In the genomic region with DNA sequence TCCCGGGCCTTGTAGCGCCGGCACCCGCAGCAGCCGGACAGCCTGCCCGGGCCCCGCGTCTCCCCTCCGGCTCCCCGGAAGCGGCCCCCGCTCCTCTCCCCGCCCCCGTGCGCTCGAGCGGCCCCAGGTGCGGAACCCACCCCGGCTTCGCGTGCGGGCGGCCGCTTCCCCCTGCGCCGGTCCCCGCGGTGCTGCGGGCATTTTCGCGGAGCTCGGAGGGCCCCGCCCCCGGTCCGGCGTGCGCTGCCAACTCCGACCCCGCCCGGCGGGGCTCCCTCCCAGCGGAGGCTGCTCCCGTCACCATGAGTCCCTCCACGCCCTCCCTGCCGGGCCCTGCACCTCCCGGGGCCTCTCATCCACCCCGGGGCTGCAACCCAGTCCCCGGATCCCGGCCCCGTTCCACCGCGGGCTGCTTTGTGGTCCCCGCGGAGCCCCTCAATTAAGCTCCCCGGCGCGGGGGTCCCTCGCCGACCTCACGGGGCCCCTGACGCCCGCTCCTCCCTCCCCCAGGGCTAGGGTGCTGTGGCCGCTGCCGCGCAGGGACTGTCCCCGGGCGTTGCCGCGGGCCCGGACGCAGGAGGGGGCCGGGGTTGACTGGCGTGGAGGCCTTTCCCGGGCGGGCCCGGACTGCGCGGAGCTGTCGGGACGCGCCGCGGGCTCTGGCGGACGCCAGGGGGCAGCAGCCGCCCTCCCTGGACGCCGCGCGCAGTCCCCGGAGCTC, we compare ENCODE assay signal across 1 cellular context.
TF ChIP-seq lines count a peak whose summit lies in the region.

No MANE protein-coding gene starts in this region.

TF ChIP-seq in HepG2, 621 proteins besides CTCF, POLR2A, EP300 and RAD21 (continued from another document and continues in another):
- TF ChIP-seq, protein P1, sequence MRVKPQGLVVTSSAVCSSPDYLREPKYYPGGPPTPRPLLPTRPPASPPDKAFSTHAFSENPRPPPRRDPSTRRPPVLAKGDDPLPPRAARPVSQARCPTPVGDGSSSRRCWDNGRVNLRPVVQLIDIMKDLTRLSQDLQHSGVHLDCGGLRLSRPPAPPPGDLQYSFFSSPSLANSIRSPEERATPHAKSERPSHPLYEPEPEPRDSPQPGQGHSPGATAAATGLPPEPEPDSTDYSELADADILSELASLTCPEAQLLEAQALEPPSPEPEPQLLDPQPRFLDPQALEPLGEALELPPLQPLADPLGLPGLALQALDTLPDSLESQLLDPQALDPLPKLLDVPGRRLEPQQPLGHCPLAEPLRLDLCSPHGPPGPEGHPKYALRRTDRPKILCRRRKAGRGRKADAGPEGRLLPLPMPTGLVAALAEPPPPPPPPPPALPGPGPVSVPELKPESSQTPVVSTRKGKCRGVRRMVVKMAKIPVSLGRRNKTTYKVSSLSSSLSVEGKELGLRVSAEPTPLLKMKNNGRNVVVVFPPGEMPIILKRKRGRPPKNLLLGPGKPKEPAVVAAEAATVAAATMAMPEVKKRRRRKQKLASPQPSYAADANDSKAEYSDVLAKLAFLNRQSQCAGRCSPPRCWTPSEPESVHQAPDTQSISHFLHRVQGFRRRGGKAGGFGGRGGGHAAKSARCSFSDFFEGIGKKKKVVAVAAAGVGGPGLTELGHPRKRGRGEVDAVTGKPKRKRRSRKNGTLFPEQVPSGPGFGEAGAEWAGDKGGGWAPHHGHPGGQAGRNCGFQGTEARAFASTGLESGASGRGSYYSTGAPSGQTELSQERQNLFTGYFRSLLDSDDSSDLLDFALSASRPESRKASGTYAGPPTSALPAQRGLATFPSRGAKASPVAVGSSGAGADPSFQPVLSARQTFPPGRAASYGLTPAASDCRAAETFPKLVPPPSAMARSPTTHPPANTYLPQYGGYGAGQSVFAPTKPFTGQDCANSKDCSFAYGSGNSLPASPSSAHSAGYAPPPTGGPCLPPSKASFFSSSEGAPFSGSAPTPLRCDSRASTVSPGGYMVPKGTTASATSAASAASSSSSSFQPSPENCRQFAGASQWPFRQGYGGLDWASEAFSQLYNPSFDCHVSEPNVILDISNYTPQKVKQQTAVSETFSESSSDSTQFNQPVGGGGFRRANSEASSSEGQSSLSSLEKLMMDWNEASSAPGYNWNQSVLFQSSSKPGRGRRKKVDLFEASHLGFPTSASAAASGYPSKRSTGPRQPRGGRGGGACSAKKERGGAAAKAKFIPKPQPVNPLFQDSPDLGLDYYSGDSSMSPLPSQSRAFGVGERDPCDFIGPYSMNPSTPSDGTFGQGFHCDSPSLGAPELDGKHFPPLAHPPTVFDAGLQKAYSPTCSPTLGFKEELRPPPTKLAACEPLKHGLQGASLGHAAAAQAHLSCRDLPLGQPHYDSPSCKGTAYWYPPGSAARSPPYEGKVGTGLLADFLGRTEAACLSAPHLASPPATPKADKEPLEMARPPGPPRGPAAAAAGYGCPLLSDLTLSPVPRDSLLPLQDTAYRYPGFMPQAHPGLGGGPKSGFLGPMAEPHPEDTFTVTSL (CRISPR knock-in tag; IDR thresholded peaks at IDR 0.05; ENCODE audit: borderline replicate concordance), result 0 out of 2 replicates have a peak, but pooled peaks have one; percentile 31
- TF ChIP-seq ZSCAN30 (CRISPR knock-in tag; IDR thresholded peaks at IDR 0.05), result no peak
- TF ChIP-seq, protein P2, sequence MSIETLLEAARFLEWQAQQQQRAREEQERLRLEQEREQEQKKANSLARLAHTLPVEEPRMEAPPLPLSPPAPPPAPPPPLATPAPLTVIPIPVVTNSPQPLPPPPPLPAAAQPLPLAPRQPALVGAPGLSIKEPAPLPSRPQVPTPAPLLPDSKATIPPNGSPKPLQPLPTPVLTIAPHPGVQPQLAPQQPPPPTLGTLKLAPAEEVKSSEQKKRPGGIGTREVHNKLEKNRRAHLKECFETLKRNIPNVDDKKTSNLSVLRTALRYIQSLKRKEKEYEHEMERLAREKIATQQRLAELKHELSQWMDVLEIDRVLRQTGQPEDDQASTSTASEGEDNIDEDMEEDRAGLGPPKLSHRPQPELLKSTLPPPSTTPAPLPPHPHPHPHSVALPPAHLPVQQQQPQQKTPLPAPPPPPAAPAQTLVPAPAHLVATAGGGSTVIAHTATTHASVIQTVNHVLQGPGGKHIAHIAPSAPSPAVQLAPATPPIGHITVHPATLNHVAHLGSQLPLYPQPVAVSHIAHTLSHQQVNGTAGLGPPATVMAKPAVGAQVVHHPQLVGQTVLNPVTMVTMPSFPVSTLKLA (IDR thresholded peaks at IDR 0.05), result no peak
- TF ChIP-seq STAG1 (CRISPR knock-in tag; IDR thresholded peaks at IDR 0.05), result peak; percentile 87
- TF ChIP-seq REPIN1 (CRISPR knock-in tag; IDR thresholded peaks at IDR 0.05; ENCODE audit: borderline replicate concordance, low read depth), result 0 out of 2 replicates have a peak, but pooled peaks have one; percentile 30
- no peak for TF ChIP-seq RARA (CRISPR knock-in tag; IDR thresholded peaks at IDR 0.05)
- peak; percentile 43 for TF ChIP-seq PHF8 (CRISPR knock-in tag; IDR thresholded peaks at IDR 0.05)
- TF ChIP-seq ZNF790 (CRISPR knock-in tag; IDR thresholded peaks at IDR 0.05; ENCODE audit: borderline replicate concordance), result no peak
- no peak for TF ChIP-seq RFXAP (CRISPR knock-in tag; IDR thresholded peaks at IDR 0.05; ENCODE audit: borderline replicate concordance)
- TF ChIP-seq ZNF7 (CRISPR knock-in tag; IDR thresholded peaks at IDR 0.05), result no peak
- no peak for TF ChIP-seq ARID3A (IDR thresholded peaks at IDR 0.05; ENCODE audit: low read depth, low read length)
- peak; percentile 48; the same call in 1 of the 2 replicates for TF ChIP-seq TSC22D2 (CRISPR knock-in tag; IDR thresholded peaks at IDR 0.05; ENCODE audit: borderline replicate concordance)
- no peak for TF ChIP-seq IRX3 (CRISPR knock-in tag; IDR thresholded peaks at IDR 0.05; ENCODE audit: borderline replicate concordance, low read depth)
- peak; percentile 4; the same call in 1 of the 2 replicates for TF ChIP-seq KLF12 (CRISPR knock-in tag; IDR thresholded peaks at IDR 0.05; ENCODE audit: borderline replicate concordance)
- no peak for TF ChIP-seq GMEB2 (CRISPR knock-in tag; IDR thresholded peaks at IDR 0.05; ENCODE audit: low read depth)
- no peak for TF ChIP-seq PCBP1 (IDR thresholded peaks at IDR 0.05; ENCODE audit: borderline replicate concordance, low read depth, low read length)
- 0 out of 2 replicates have a peak, but pooled peaks have one; percentile 53 for TF ChIP-seq ZSCAN12 (CRISPR knock-in tag; IDR thresholded peaks at IDR 0.05)
- peak; percentile 45; the same call in 1 of the 2 replicates for TF ChIP-seq ZNF547 (CRISPR knock-in tag; IDR thresholded peaks at IDR 0.05)
- TF ChIP-seq SIN3B (IDR thresholded peaks at IDR 0.05; ENCODE audit: low read length), result no peak
- TF ChIP-seq, protein P3, sequence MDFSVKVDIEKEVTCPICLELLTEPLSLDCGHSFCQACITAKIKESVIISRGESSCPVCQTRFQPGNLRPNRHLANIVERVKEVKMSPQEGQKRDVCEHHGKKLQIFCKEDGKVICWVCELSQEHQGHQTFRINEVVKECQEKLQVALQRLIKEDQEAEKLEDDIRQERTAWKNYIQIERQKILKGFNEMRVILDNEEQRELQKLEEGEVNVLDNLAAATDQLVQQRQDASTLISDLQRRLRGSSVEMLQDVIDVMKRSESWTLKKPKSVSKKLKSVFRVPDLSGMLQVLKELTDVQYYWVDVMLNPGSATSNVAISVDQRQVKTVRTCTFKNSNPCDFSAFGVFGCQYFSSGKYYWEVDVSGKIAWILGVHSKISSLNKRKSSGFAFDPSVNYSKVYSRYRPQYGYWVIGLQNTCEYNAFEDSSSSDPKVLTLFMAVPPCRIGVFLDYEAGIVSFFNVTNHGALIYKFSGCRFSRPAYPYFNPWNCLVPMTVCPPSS (IDR thresholded peaks at IDR 0.05), result no peak
- TF ChIP-seq HNF4G (IDR thresholded peaks at IDR 0.05; ENCODE audit: borderline replicate concordance, low read depth, low read length), result no peak
- 0 out of 2 replicates have a peak, but pooled peaks have one; percentile 15 for TF ChIP-seq HNF4G (CRISPR knock-in tag; IDR thresholded peaks at IDR 0.05; ENCODE audit: borderline replicate concordance, low read depth)
- TF ChIP-seq, protein P4, sequence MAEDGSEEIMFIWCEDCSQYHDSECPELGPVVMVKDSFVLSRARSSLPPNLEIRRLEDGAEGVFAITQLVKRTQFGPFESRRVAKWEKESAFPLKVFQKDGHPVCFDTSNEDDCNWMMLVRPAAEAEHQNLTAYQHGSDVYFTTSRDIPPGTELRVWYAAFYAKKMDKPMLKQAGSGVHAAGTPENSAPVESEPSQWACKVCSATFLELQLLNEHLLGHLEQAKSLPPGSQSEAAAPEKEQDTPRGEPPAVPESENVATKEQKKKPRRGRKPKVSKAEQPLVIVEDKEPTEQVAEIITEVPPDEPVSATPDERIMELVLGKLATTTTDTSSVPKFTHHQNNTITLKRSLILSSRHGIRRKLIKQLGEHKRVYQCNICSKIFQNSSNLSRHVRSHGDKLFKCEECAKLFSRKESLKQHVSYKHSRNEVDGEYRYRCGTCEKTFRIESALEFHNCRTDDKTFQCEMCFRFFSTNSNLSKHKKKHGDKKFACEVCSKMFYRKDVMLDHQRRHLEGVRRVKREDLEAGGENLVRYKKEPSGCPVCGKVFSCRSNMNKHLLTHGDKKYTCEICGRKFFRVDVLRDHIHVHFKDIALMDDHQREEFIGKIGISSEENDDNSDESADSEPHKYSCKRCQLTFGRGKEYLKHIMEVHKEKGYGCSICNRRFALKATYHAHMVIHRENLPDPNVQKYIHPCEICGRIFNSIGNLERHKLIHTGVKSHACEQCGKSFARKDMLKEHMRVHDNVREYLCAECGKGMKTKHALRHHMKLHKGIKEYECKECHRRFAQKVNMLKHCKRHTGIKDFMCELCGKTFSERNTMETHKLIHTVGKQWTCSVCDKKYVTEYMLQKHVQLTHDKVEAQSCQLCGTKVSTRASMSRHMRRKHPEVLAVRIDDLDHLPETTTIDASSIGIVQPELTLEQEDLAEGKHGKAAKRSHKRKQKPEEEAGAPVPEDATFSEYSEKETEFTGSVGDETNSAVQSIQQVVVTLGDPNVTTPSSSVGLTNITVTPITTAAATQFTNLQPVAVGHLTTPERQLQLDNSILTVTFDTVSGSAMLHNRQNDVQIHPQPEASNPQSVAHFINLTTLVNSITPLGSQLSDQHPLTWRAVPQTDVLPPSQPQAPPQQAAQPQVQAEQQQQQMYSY (CRISPR knock-in tag; IDR thresholded peaks at IDR 0.05), result peak; percentile 34; the same call in 1 of the 2 replicates
- no peak for TF ChIP-seq GATA4 (IDR thresholded peaks at IDR 0.05; ENCODE audit: borderline replicate concordance, low read depth)
- no peak for TF ChIP-seq ELK4 (CRISPR knock-in tag; IDR thresholded peaks at IDR 0.05; ENCODE audit: borderline replicate concordance)
- TF ChIP-seq ZNF710 (CRISPR knock-in tag; IDR thresholded peaks at IDR 0.05; ENCODE audit: borderline replicate concordance), result peak; percentile 17; the same call in 1 of the 2 replicates
- TF ChIP-seq, protein P5, sequence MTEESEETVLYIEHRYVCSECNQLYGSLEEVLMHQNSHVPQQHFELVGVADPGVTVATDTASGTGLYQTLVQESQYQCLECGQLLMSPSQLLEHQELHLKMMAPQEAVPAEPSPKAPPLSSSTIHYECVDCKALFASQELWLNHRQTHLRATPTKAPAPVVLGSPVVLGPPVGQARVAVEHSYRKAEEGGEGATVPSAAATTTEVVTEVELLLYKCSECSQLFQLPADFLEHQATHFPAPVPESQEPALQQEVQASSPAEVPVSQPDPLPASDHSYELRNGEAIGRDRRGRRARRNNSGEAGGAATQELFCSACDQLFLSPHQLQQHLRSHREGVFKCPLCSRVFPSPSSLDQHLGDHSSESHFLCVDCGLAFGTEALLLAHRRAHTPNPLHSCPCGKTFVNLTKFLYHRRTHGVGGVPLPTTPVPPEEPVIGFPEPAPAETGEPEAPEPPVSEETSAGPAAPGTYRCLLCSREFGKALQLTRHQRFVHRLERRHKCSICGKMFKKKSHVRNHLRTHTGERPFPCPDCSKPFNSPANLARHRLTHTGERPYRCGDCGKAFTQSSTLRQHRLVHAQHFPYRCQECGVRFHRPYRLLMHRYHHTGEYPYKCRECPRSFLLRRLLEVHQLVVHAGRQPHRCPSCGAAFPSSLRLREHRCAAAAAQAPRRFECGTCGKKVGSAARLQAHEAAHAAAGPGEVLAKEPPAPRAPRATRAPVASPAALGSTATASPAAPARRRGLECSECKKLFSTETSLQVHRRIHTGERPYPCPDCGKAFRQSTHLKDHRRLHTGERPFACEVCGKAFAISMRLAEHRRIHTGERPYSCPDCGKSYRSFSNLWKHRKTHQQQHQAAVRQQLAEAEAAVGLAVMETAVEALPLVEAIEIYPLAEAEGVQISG (CRISPR knock-in tag; IDR thresholded peaks at IDR 0.05), result peak; percentile 37
